Comparison of ENCODE assay signal across 34 cellular contexts in the genomic region with DNA sequence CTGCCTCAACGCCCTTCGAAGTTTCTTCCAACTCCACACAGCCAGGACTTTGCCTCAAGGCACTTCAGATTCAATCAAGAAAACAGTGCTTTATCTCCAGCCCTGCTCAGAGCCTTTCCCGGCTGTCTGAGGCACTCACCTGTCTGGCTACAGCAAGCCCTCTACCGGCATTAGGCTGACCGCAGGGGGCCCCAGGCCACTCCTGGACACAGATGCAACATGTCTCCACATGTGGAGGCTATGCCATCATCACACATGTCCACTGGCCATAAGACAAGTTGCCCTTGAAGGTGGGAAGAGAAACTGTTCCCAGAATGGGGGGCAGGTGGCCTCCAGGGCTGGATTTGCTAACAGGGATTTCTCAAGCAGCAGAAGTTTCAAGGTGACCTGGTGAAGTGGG. TPM values are rescaled to one million over a fixed set of nuclear protein-coding genes. Genes with fewer than 3 reads are reported as not detected.
"Had no signal": no experiment of that assay in that cellular context is flagged by ENCODE, and none has a peak within 500 bp of the region (broad histone marks: within the 10 kb centered on the region; RNA-seq: fewer than 3 reads in every experiment).

No MANE protein-coding gene starts in this region.

- H3K27ac ChIP-seq: ascending aorta, WERI-Rb-1 had no signal

- DNase-seq: activated CD4-positive, alpha-beta memory T cell treated with anti-CD3 and anti-CD28 coated beads, Interleukin-2, amount 10 ng/mL, durations not matched to agents 7 days and 5 days; activated CD4-positive, alpha-beta T cell treated with anti-CD3 and anti-CD28 coated beads for 1 hour; activated CD4-positive, alpha-beta T cell treated with anti-CD3 and anti-CD28 coated beads for 36 hours; activated CD4-positive, alpha-beta T cell treated with anti-CD3 and anti-CD28 coated beads for 48 hours; activated CD4-positive, alpha-beta T cell treated with anti-CD3 and anti-CD28 coated beads, Interleukin-2, amount 10 ng/mL, durations not matched to agents 7 days and 5 days; activated CD4-positive, alpha-beta T cell treated with anti-CD3 and anti-CD28 coated beads, Interleukin-2, amount 50 U/mL, for 48 hours; activated CD4-positive, CD25-positive, alpha-beta regulatory T cell; activated CD8-positive, alpha-beta memory T cell treated with anti-CD3 and anti-CD28 coated beads for 24 hours; activated CD8-positive, alpha-beta memory T cell treated with anti-CD3 and anti-CD28 coated beads, Interleukin-2, amount 10 ng/mL, durations not matched to agents 7 days and 5 days; activated CD8-positive, alpha-beta memory T cell treated with anti-CD3 and anti-CD28 coated beads, Interleukin-2, amount 50 U/mL, for 48 hours; activated CD8-positive, alpha-beta T cell treated with anti-CD3 and anti-CD28 coated beads, Interleukin-2, amount 10 ng/mL, durations not matched to agents 7 days and 5 days; activated effector memory CD4-positive, alpha-beta T cell treated with Interleukin-2 at 50 U/mL for 16 hours; activated gamma-delta T cell; activated naive CD4-positive, alpha-beta T cell treated with anti-CD3 and anti-CD28 coated beads, Interleukin-2, amount 10 ng/mL, durations not matched to agents 7 days and 5 days; activated naive CD4-positive, alpha-beta T cell treated with Interleukin-2 at 50 U/mL for 16 hours; activated naive CD8-positive, alpha-beta T cell treated with anti-CD3 and anti-CD28 coated beads, Interleukin-2, amount 10 ng/mL, durations not matched to agents 7 days and 5 days; activated naive CD8-positive, alpha-beta T cell treated with anti-CD3 and anti-CD28 coated beads, Interleukin-2, amount 50 U/mL, for 24 hours; activated T-cell treated with anti-CD3 and anti-CD28 coated beads, Interleukin-2, amount 50 U/mL, for 24 hours; activated T-cell treated with anti-CD3 and anti-CD28 coated beads, Interleukin-2, amount 50 U/mL, for 48 hours; amygdala; anterior cingulate cortex; central memory CD4-positive, alpha-beta T cell; T-helper 2 cell; T-helper 9 cell; WERI-Rb-1 had no signal

- H3K4me3 ChIP-seq: ascending aorta had no signal

- H3K4me1 ChIP-seq: ascending aorta had no signal

- H3K9me3 Mint-ChIP-seq: activated CD4-positive, alpha-beta memory T cell treated with anti-CD3 and anti-CD28 coated beads, Interleukin-2, amount 10 ng/mL, durations not matched to agents 7 days and 5 days; activated CD4-positive, alpha-beta T cell treated with anti-CD3 and anti-CD28 coated beads, Interleukin-2, amount 10 ng/mL, durations not matched to agents 7 days and 5 days; activated naive CD4-positive, alpha-beta T cell treated with anti-CD3 and anti-CD28 coated beads, Interleukin-2, amount 10 ng/mL, durations not matched to agents 7 days and 5 days; activated naive CD4-positive, alpha-beta T cell treated with anti-CD3 and anti-CD28 coated beads, Interleukin-2, amount 50 U/mL, for 24 hours; activated naive CD8-positive, alpha-beta T cell treated with anti-CD3 and anti-CD28 coated beads, Interleukin-2, amount 10 ng/mL, durations not matched to agents 7 days and 5 days; activated naive CD8-positive, alpha-beta T cell treated with anti-CD3 and anti-CD28 coated beads, Interleukin-2, amount 50 U/mL, for 24 hours; activated T-cell treated with anti-CD3 and anti-CD28 coated beads, Interleukin-2, amount 50 U/mL, for 24 hours; activated T-helper 2 cell treated with anti-CD3 and anti-CD28 coated beads, Interferon-gamma antibody, Interleukin-2, Interleukin-4, amounts not matched to agents 10 μg/mL and 5 μg/mL and 100 μg/mL, durations not matched to agents 14 hours and 24 hours and 36 hours; T-helper 1 cell treated with Interleukin-12 subunit alpha and Interleukin-12 subunit beta and Interleukin-4 antibody, amounts not matched to agents 30 μg/mL and 1 μg/mL, for 36 hours; T-helper 2 cell treated with Interferon-gamma antibody and Interleukin-4, amounts not matched to agents 5 μg/mL and 100 μg/mL, for 36 hours; WTC11 had no signal

- H3K36me3 Mint-ChIP-seq: activated CD8-positive, alpha-beta memory T cell treated with anti-CD3 and anti-CD28 coated beads, Interleukin-2, amount 10 ng/mL, durations not matched to agents 7 days and 5 days; activated naive CD4-positive, alpha-beta T cell treated with anti-CD3 and anti-CD28 coated beads, Interleukin-2, amount 10 ng/mL, durations not matched to agents 7 days and 5 days; activated naive CD4-positive, alpha-beta T cell treated with anti-CD3 and anti-CD28 coated beads, Interleukin-2, amount 50 U/mL, for 24 hours; activated naive CD8-positive, alpha-beta T cell; activated naive CD8-positive, alpha-beta T cell treated with anti-CD3 and anti-CD28 coated beads, Interleukin-2, amount 10 ng/mL, durations not matched to agents 7 days and 5 days; WTC11 had no signal

- ATAC-seq: activated CD4-positive, alpha-beta T cell treated with anti-CD3 and anti-CD28 coated beads for 36 hours; activated CD4-positive, CD25-positive, alpha-beta regulatory T cell treated with anti-CD3 and anti-CD28 coated beads, Interleukin-2, amount 50 U/mL, for 24 hours; activated CD8-positive, alpha-beta memory T cell treated with anti-CD3 and anti-CD28 coated beads, Interleukin-2, amount 10 ng/mL, durations not matched to agents 7 days and 5 days; activated CD8-positive, alpha-beta T cell treated with anti-CD3 and anti-CD28 coated beads, Interleukin-2, amount 10 ng/mL, durations not matched to agents 7 days and 5 days; activated naive CD8-positive, alpha-beta T cell treated with anti-CD3 and anti-CD28 coated beads, Interleukin-2, amount 50 U/mL, for 24 hours; WTC11 had no signal

- H3K9me3 ChIP-seq: ascending aorta had no signal

- H3K27me3 Mint-ChIP-seq: activated CD4-positive, alpha-beta memory T cell treated with anti-CD3 and anti-CD28 coated beads, Interleukin-2, amount 10 ng/mL, durations not matched to agents 7 days and 5 days; activated CD4-positive, alpha-beta T cell treated with anti-CD3 and anti-CD28 coated beads for 36 hours; activated CD4-positive, alpha-beta T cell treated with anti-CD3 and anti-CD28 coated beads, Interleukin-2, amount 10 ng/mL, durations not matched to agents 7 days and 5 days; activated CD8-positive, alpha-beta memory T cell treated with anti-CD3 and anti-CD28 coated beads, Interleukin-2, amount 10 ng/mL, durations not matched to agents 7 days and 5 days; activated naive CD4-positive, alpha-beta T cell treated with anti-CD3 and anti-CD28 coated beads, Interleukin-2, amount 50 U/mL, for 24 hours; activated naive CD8-positive, alpha-beta T cell; activated naive CD8-positive, alpha-beta T cell treated with anti-CD3 and anti-CD28 coated beads, Interleukin-2, amount 10 ng/mL, durations not matched to agents 7 days and 5 days; activated naive CD8-positive, alpha-beta T cell treated with anti-CD3 and anti-CD28 coated beads, Interleukin-2, amount 50 U/mL, for 24 hours; brain had no signal

- H3K27me3 ChIP-seq: ascending aorta had no signal

- H3K4me1 Mint-ChIP-seq: activated CD4-positive, alpha-beta T cell treated with anti-CD3 and anti-CD28 coated beads for 36 hours; activated naive CD4-positive, alpha-beta T cell treated with anti-CD3 and anti-CD28 coated beads, Interleukin-2, amount 50 U/mL, for 24 hours had no signal

- H3K27ac Mint-ChIP-seq: activated CD4-positive, alpha-beta memory T cell treated with anti-CD3 and anti-CD28 coated beads, Interleukin-2, amount 10 ng/mL, durations not matched to agents 7 days and 5 days; activated CD4-positive, alpha-beta T cell treated with anti-CD3 and anti-CD28 coated beads for 36 hours; activated CD4-positive, alpha-beta T cell treated with anti-CD3 and anti-CD28 coated beads, Interleukin-2, amount 10 ng/mL, durations not matched to agents 7 days and 5 days; activated CD8-positive, alpha-beta memory T cell treated with anti-CD3 and anti-CD28 coated beads, Interleukin-2, amount 10 ng/mL, durations not matched to agents 7 days and 5 days; activated CD8-positive, alpha-beta T cell treated with anti-CD3 and anti-CD28 coated beads, Interleukin-2, amount 10 ng/mL, durations not matched to agents 7 days and 5 days; activated naive CD4-positive, alpha-beta T cell treated with anti-CD3 and anti-CD28 coated beads, Interleukin-2, amount 10 ng/mL, durations not matched to agents 7 days and 5 days; activated naive CD4-positive, alpha-beta T cell treated with anti-CD3 and anti-CD28 coated beads, Interleukin-2, amount 50 U/mL, for 24 hours; activated naive CD8-positive, alpha-beta T cell; activated naive CD8-positive, alpha-beta T cell treated with anti-CD3 and anti-CD28 coated beads, Interleukin-2, amount 10 ng/mL, durations not matched to agents 7 days and 5 days; activated naive CD8-positive, alpha-beta T cell treated with anti-CD3 and anti-CD28 coated beads, Interleukin-2, amount 50 U/mL, for 24 hours; activated T-cell treated with anti-CD3 and anti-CD28 coated beads, Interleukin-2, amount 50 U/mL, for 24 hours; activated T-helper 2 cell treated with anti-CD3 and anti-CD28 coated beads, Interferon-gamma antibody, Interleukin-2, Interleukin-4, amounts not matched to agents 10 μg/mL and 5 μg/mL and 100 μg/mL, durations not matched to agents 14 hours and 24 hours and 36 hours; brain; T-helper 1 cell treated with Interleukin-12 subunit alpha and Interleukin-12 subunit beta and Interleukin-4 antibody, amounts not matched to agents 30 μg/mL and 1 μg/mL, for 36 hours; T-helper 2 cell treated with Interferon-gamma antibody and Interleukin-4, amounts not matched to agents 5 μg/mL and 100 μg/mL, for 36 hours; WTC11 had no signal

- H3K36me3 ChIP-seq: ascending aorta, WERI-Rb-1 had no signal

- H3K4me3 Mint-ChIP-seq: activated CD4-positive, alpha-beta memory T cell treated with anti-CD3 and anti-CD28 coated beads, Interleukin-2, amount 10 ng/mL, durations not matched to agents 7 days and 5 days; activated CD4-positive, alpha-beta T cell treated with anti-CD3 and anti-CD28 coated beads for 36 hours; activated CD4-positive, alpha-beta T cell treated with anti-CD3 and anti-CD28 coated beads, Interleukin-2, amount 10 ng/mL, durations not matched to agents 7 days and 5 days; activated CD8-positive, alpha-beta memory T cell treated with anti-CD3 and anti-CD28 coated beads, Interleukin-2, amount 10 ng/mL, durations not matched to agents 7 days and 5 days; activated CD8-positive, alpha-beta T cell treated with anti-CD3 and anti-CD28 coated beads, Interleukin-2, amount 10 ng/mL, durations not matched to agents 7 days and 5 days; activated naive CD4-positive, alpha-beta T cell treated with anti-CD3 and anti-CD28 coated beads, Interleukin-2, amount 10 ng/mL, durations not matched to agents 7 days and 5 days; activated naive CD4-positive, alpha-beta T cell treated with anti-CD3 and anti-CD28 coated beads, Interleukin-2, amount 50 U/mL, for 24 hours; activated naive CD8-positive, alpha-beta T cell; activated naive CD8-positive, alpha-beta T cell treated with anti-CD3 and anti-CD28 coated beads, Interleukin-2, amount 10 ng/mL, durations not matched to agents 7 days and 5 days; activated naive CD8-positive, alpha-beta T cell treated with anti-CD3 and anti-CD28 coated beads, Interleukin-2, amount 50 U/mL, for 24 hours; activated T-cell treated with anti-CD3 and anti-CD28 coated beads, Interleukin-2, amount 50 U/mL, for 24 hours; brain; T-helper 1 cell treated with Interleukin-12 subunit alpha and Interleukin-12 subunit beta and Interleukin-4 antibody, amounts not matched to agents 30 μg/mL and 1 μg/mL, for 36 hours; T-helper 2 cell treated with Interferon-gamma antibody and Interleukin-4, amounts not matched to agents 5 μg/mL and 100 μg/mL, for 36 hours; WTC11 had no signal

RNA-seq across cellular contexts. Expression of a gene that starts 10.0 kb away (rescaled TPM):
- total RNA-seq: activated CD4-positive, alpha-beta T cell treated with anti-CD3 and anti-CD28 coated beads for 36 hours; activated CD4-positive, alpha-beta T cell treated with anti-CD3 and anti-CD28 coated beads, Interleukin-2, amount 10 ng/mL, durations not matched to agents 7 days and 5 days; activated T-helper 2 cell treated with anti-CD3 and anti-CD28 coated beads, Interferon-gamma antibody, Interleukin-2, Interleukin-4, amounts not matched to agents 10 μg/mL and 5 μg/mL and 100 μg/mL, durations not matched to agents 14 hours and 24 hours and 36 hours had no signal
